In genomic region chr1:203199481-203200058, GRCh38 we compare ENCODE assay signal across 13 cellular contexts. TPM values are rescaled to one million over a fixed set of nuclear protein-coding genes. Genes with fewer than 3 reads are reported as not detected.
DNase-seq lines count a peak whose midpoint lies in the region; TF ChIP-seq lines count a peak whose summit lies in the region.
"Had no signal": no experiment of that assay in that cellular context is flagged by ENCODE, and none has a peak within 500 bp of the region (broad histone marks: within the 10 kb centered on the region; RNA-seq: fewer than 3 reads in every experiment).

No MANE protein-coding gene starts in this region.

- H3K27ac ChIP-seq in angular gyrus (ENCODE audit: low read depth, low read length) (peak overlapping the region; percentile 75), smooth muscle cell (ENCODE audit: low read depth) (peak overlapping the region; percentile 93)
- H3K27ac ChIP-seq: pancreas had no signal

- 67% methylated on average over 7 of the region's 7 CpGs for WGBS in smooth muscle cell (ENCODE audit: low lambda C conversion rate)

- no peaks in the 10 kb centered on the region for H4K20me1 ChIP-seq in smooth muscle cell (ENCODE audit: low read depth)

- no peak for TF ChIP-seq CTCF in smooth muscle cell (IDR thresholded peaks at IDR 0.05; ENCODE audit: borderline replicate concordance, insufficient read depth, poor library complexity, severe bottlenecking)

- H3F3A ChIP-seq in smooth muscle cell (ENCODE audit: low read depth): peaks cover 36% of the 10 kb centered on the region

- H3K9ac ChIP-seq in smooth muscle cell (ENCODE audit: low read depth): peak overlapping the region; percentile 60

- no peak overlapping the region for H2AFZ ChIP-seq in smooth muscle cell (ENCODE audit: low read depth)

- DNase-seq in EH (ENCODE audit: low read depth): peak; percentile 47
- peak; percentile 63 for DNase-seq in iris pigment epithelial cell (ENCODE audit: low read depth)
- DNase-seq in smooth muscle cell (lab: John Stamatoyannopoulos, UW; ENCODE audit: unreplicated experiment): no peak
- no peak for DNase-seq in hypothalamus (lab: John Stamatoyannopoulos, UW)
- no peak for DNase-seq in Kasumi-1 (lab: John Stamatoyannopoulos, UW)
- no peak for DNase-seq in activated CD4-positive, alpha-beta T cell treated with anti-CD3 and anti-CD28 coated beads for 1 hour
- no peak for DNase-seq in activated CD8-positive, alpha-beta memory T cell treated with anti-CD3 and anti-CD28 coated beads, Interleukin-2, amount 50 U/mL, for 4 hours
- DNase-seq: NCI-H524; pancreas; SHP77 treated with DMSO at 0.1 percent for 48 hours; stimulated activated CD4-positive, alpha-beta T cell treated with anti-CD3 and anti-CD28 coated beads, Interleukin-2, amount 100 ng/mL, for 48 hours had no signal

- H3K4me1 ChIP-seq in smooth muscle cell (ENCODE audit: low read depth): peaks cover 19% of the 10 kb centered on the region
- H3K4me1 ChIP-seq: pancreas had no signal

- no peaks in the 10 kb centered on the region for H3K36me3 ChIP-seq in smooth muscle cell (ENCODE audit: low read depth)
- H3K36me3 ChIP-seq: pancreas had no signal

- no peaks in the 10 kb centered on the region for H3K27me3 ChIP-seq in smooth muscle cell (ENCODE audit: low read depth)
- H3K27me3 ChIP-seq: pancreas had no signal

- H3K4me2 ChIP-seq in smooth muscle cell: peak overlapping the region; percentile 65

- H3K4me3 ChIP-seq in smooth muscle cell: no peak overlapping the region
- H3K4me3 ChIP-seq: pancreas had no signal

- no peaks in the 10 kb centered on the region for H3K79me2 ChIP-seq in smooth muscle cell (ENCODE audit: low read depth)

- no peaks in the 10 kb centered on the region for H3K9me3 ChIP-seq in smooth muscle cell (replicated peaks; ENCODE audit: low read depth)
- H3K9me3 ChIP-seq: pancreas had no signal

RNA-seq across cellular contexts. Expression of gene CHI3L1, which starts 13.1 kb away (rescaled TPM):
- total RNA-seq in smooth muscle cell: 45.4 TPM in 2 replicates
- polyA plus RNA-seq in smooth muscle cell: 53.6 and 74.7 TPM in 2 replicates
- total RNA-seq: frontal cortex had no signal

RNA-seq across cellular contexts. Expression of gene MYBPH, which starts 23.9 kb away (rescaled TPM):
- 0.67 TPM in 1 of 2 replicates, not detected in the other for total RNA-seq in smooth muscle cell
- polyA plus RNA-seq in smooth muscle cell: 0.51 and 1.7 TPM in 2 replicates
- total RNA-seq: frontal cortex, pancreas had no signal
- polyA plus RNA-seq: pancreas had no signal

RNA-seq across cellular contexts. Expression of gene CHIT1, which starts 29.9 kb away (rescaled TPM):
- total RNA-seq in smooth muscle cell: 0.04 TPM in 1 of 2 replicates, not detected in the other
- polyA plus RNA-seq in smooth muscle cell: not detected in 2 replicates

Comparison
In these comparisons a context has a peak if more than half of its experiments do, and no peak if none do; other contexts are left out.
1. DNase-seq: peak in EH (single experiment) and iris pigment epithelial cell (single experiment); none in smooth muscle cell (single experiment), hypothalamus (0 of 51), Kasumi-1 (0 of 2), activated CD4-positive, alpha-beta T cell treated with anti-CD3 and anti-CD28 coated beads for 1 hour (single experiment) and activated CD8-positive, alpha-beta memory T cell treated with anti-CD3 and anti-CD28 coated beads, Interleukin-2, amount 50 U/mL, for 4 hours (single experiment).